In the genomic region with DNA sequence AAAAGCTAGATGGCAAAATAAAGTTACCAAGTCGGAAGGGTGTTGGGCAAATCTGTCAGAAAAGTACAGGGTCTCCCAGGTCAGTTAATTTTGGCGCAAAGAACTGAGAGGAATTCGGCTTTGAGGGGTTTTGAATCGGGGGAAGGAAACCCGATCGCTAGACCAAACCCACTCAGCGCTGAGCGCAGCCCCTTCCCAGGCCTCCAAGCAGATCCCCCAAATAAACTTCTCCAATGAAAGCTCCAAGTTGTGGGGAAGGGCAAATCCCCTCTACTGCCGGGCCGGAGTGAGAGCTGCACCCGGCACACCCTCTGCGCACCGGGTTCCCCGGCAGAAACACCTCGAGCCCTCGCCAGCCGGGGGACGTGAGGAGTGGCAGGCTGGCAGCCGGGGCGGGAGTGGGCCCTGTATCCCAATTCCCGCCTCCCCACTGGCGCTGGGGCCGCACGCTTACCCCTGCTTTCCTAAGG, we compare ENCODE assay signal across 8 cellular contexts. TPM values are rescaled to one million over a fixed set of nuclear protein-coding genes. Genes with fewer than 3 reads are reported as not detected.
DNase-seq lines count a peak whose midpoint lies in the region; ATAC-seq, FAIRE-seq and TF ChIP-seq lines count a peak whose summit lies in the region.

No MANE protein-coding gene starts in this region.

- ATAC-seq in GM19035 (IDR thresholded peaks at IDR 0.05; ENCODE audit: unreplicated experiment) (peak; percentile 14), HG03280 (IDR thresholded peaks at IDR 0.05; ENCODE audit: unreplicated experiment) (peak; percentile 12)
- peak in 1 of 2 donors; percentile 47 for ATAC-seq in natural killer cell treated with Interleukin-12 subunit alpha and Interleukin-12 subunit beta and Interleukin-15 and Interleukin-18, amount 100 ng/mL, for 72 hours

- H3K9ac ChIP-seq in SU-DHL-6 (ENCODE audit: low read length), result peak overlapping the region; percentile 97
- H3K9ac ChIP-seq in endothelial cell of umbilical vein (replicated peaks; ENCODE audit: extremely low read depth, insufficient read depth, low read length), result peak overlapping the region; percentile 87

- peaks cover 42% of the 10 kb centered on the region for H3K4me1 ChIP-seq in ACC112 (ENCODE audit: control insufficient read depth, insufficient read depth, low read length, unreplicated experiment)
- peaks cover 30% of the 10 kb centered on the region for H3K4me1 ChIP-seq in endothelial cell of umbilical vein (ENCODE audit: control insufficient read depth, extremely low read depth, insufficient read depth, low read length)

- H3K27ac Mint-ChIP-seq in natural killer cell treated with Interleukin-12 subunit alpha and Interleukin-12 subunit beta and Interleukin-15 and Interleukin-18, amount 100 ng/mL, for 72 hours, result peak overlapping the region; percentile 18 to 40

- BruUV-seq in endothelial cell of umbilical vein (replicated peaks; lab: Mats Ljungman, UMichigan), result TSS peak; percentile 42

- H3K4me3 ChIP-seq in ACC112 (ENCODE audit: low read depth, low read length) (peak overlapping the region; percentile 90), SU-DHL-6 (ENCODE audit: insufficient read depth, low read length, poor library complexity, severe bottlenecking) (peak overlapping the region; percentile 84), endothelial cell of umbilical vein (replicated peaks in 1 of 3; ENCODE audit: insufficient read depth in 1 of 3, low read depth in 1 of 3, low read length in 3 of 3) (peak overlapping the region; percentile 64 to 90 (median 83))

- dilution Hi-C loops in endothelial cell of umbilical vein (cut with MboI; ENCODE audit: extremely low pct_ligation_motif_present, low sequenced_read_pairs), result no loop called here

- H3K79me2 ChIP-seq in ACC112 (ENCODE audit: control insufficient read depth, insufficient read depth, low read length, unreplicated experiment) (peaks cover 54% of the 10 kb centered on the region), SU-DHL-6 (ENCODE audit: insufficient read depth, low read length) (peaks cover 23% of the 10 kb centered on the region), endothelial cell of umbilical vein (ENCODE audit: control insufficient read depth, insufficient read depth, low read length) (peaks cover 45% of the 10 kb centered on the region)

- H3K9me3 Mint-ChIP-seq in natural killer cell treated with Interleukin-12 subunit alpha and Interleukin-12 subunit beta and Interleukin-15 and Interleukin-18, amount 100 ng/mL, for 72 hours, result no peaks in the 10 kb centered on the region

- H3K4me2 ChIP-seq in SU-DHL-6 (ENCODE audit: low read depth, low read length, poor library complexity, severe bottlenecking), result peak overlapping the region; percentile 86
- peak overlapping the region; percentile 97 for H3K4me2 ChIP-seq in endothelial cell of umbilical vein (ENCODE audit: insufficient read depth, low read length)

- H3K9me3 ChIP-seq in SU-DHL-6 (ENCODE audit: insufficient read depth, low read length) (no peaks in the 10 kb centered on the region), endothelial cell of umbilical vein (replicated peaks; ENCODE audit: control insufficient read depth, insufficient read depth, low read length) (no peaks in the 10 kb centered on the region)

- no peak for DNase-seq in endothelial cell of umbilical vein (ENCODE audit: low read depth, low spot score)
- no peak for DNase-seq in natural killer cell treated with Interleukin-12 subunit alpha and Interleukin-12 subunit beta and Interleukin-15 and Interleukin-18, amount 100 ng/mL, for 72 hours (ENCODE audit: low spot score)
- DNase-seq in GM12892 (ENCODE audit: insufficient read length), result no peak
- DNase-seq in inferior parietal cortex (ENCODE audit: extremely low spot score), result no peak

- FAIRE-seq in endothelial cell of umbilical vein (lab: Jason Lieb, UNC) (no peak), GM12892 (lab: Jason Lieb, UNC) (no peak)

- no peaks in the 10 kb centered on the region for H3F3A ChIP-seq in SU-DHL-6 (ENCODE audit: insufficient read depth)

- CTCF ChIA-PET in endothelial cell of umbilical vein (lab: Charles Lee), result no interaction called here

- TF ChIP-seq CTCF in SU-DHL-6 (IDR thresholded peaks at IDR 0.05; ENCODE audit: insufficient read depth, low read length, poor library complexity, severe bottlenecking) (no peak), endothelial cell of umbilical vein (IDR thresholded peaks at IDR 0.05; ENCODE audit: extremely low read depth in 1 of 2, insufficient read depth in 1 of 2, low read depth in 1 of 2, low read length in 2 of 2) (no peak)

- no peak for TF ChIP-seq POLR2A in endothelial cell of umbilical vein (IDR thresholded peaks at IDR 0.05; ENCODE audit: low read depth, low read length)
- no peak for TF ChIP-seq POLR2A in GM12892 (IDR thresholded peaks at IDR 0.05; ENCODE audit: low read depth, low read length)

- intact Hi-C loops in endothelial cell of umbilical vein (cut with micrococcal nuclease), result loop anchor here (1.0 to 5.0 kb wide), 6 partner anchors 38 to 877 kb away; no protein-coding TSS in a partner anchor

- H2AFZ ChIP-seq in ACC112 (ENCODE audit: low read length, unreplicated experiment), result peak overlapping the region; percentile 45
- H2AFZ ChIP-seq in SU-DHL-6 (ENCODE audit: low read depth, low read length, severe bottlenecking), result peak overlapping the region; percentile 83
- H2AFZ ChIP-seq in endothelial cell of umbilical vein (ENCODE audit: low read depth, low read length), result peak overlapping the region; percentile 25

- H3K27me3 ChIP-seq in ACC112 (ENCODE audit: insufficient read depth, low read length), result no peaks in the 10 kb centered on the region
- no peaks in the 10 kb centered on the region for H3K27me3 ChIP-seq in SU-DHL-6 (ENCODE audit: low read length)
- no peaks in the 10 kb centered on the region for H3K27me3 ChIP-seq in endothelial cell of umbilical vein (ENCODE audit: control insufficient read depth in 2 of 2, insufficient read depth in 2 of 2, low read length in 2 of 2)

- no peaks in the 10 kb centered on the region for H4K20me1 ChIP-seq in SU-DHL-6 (ENCODE audit: low read depth, low read length)
- no peaks in the 10 kb centered on the region for H4K20me1 ChIP-seq in endothelial cell of umbilical vein (replicated peaks; ENCODE audit: control insufficient read depth, extremely low read depth, insufficient read depth, low read length)

- peaks cover 21 to 23% of the 10 kb centered on the region in 2 donors for H3K4me1 Mint-ChIP-seq in natural killer cell treated with Interleukin-12 subunit alpha and Interleukin-12 subunit beta and Interleukin-15 and Interleukin-18, amount 100 ng/mL, for 72 hours (ENCODE audit: low read depth in 2 of 2)

- H3K4me3 Mint-ChIP-seq in natural killer cell treated with Interleukin-12 subunit alpha and Interleukin-12 subunit beta and Interleukin-15 and Interleukin-18, amount 100 ng/mL, for 72 hours, result peak overlapping the region; percentile 90

- no peaks in the 10 kb centered on the region for H3K36me3 Mint-ChIP-seq in natural killer cell treated with Interleukin-12 subunit alpha and Interleukin-12 subunit beta and Interleukin-15 and Interleukin-18, amount 100 ng/mL, for 72 hours

- POLR2A ChIA-PET in endothelial cell of umbilical vein (lab: Charles Lee), result no interaction called here

- no peaks in the 10 kb centered on the region for H3K9me1 ChIP-seq in endothelial cell of umbilical vein (replicated peaks; ENCODE audit: control insufficient read depth, extremely low read depth, insufficient read depth, low read length)

- no peaks in the 10 kb centered on the region for H3K9me2 ChIP-seq in SU-DHL-6 (replicated peaks; ENCODE audit: insufficient read depth, low read length)

- peaks cover 5 to 6% of the 10 kb centered on the region in 2 donors for H3K27me3 Mint-ChIP-seq in natural killer cell treated with Interleukin-12 subunit alpha and Interleukin-12 subunit beta and Interleukin-15 and Interleukin-18, amount 100 ng/mL, for 72 hours

- H3K36me3 ChIP-seq in ACC112 (ENCODE audit: insufficient read depth, low read length) (peaks cover 25% of the 10 kb centered on the region), SU-DHL-6 (ENCODE audit: low read length) (0 out of 2 replicates have a peak, but pooled peaks cover 9% of the 10 kb centered on the region), endothelial cell of umbilical vein (ENCODE audit: control insufficient read depth in 2 of 2, extremely low read depth in 1 of 2, insufficient read depth in 2 of 2, low read length in 2 of 2) (peaks cover 0 to 11% of the 10 kb centered on the region in 2 experiments)

- peak overlapping the region; percentile 83 for H3K27ac ChIP-seq in ACC112 (ENCODE audit: low read depth, low read length)
- peak overlapping the region; percentile 53; the same call in 1 of the 2 replicates for H3K27ac ChIP-seq in SU-DHL-6 (ENCODE audit: low read depth, low read length)
- peak overlapping the region; percentile 35 for H3K27ac ChIP-seq in endothelial cell of umbilical vein (ENCODE audit: insufficient read depth, low read depth, low read length)

TF ChIP-seq in endothelial cell of umbilical vein, 7 proteins besides CTCF, POLR2A, EP300 and RAD21:
- TF ChIP-seq FOS (IDR thresholded peaks at IDR 0.05; ENCODE audit: borderline replicate concordance, insufficient read depth, low read length), result no peak
- TF ChIP-seq EZH2 (IDR thresholded peaks at IDR 0.05; ENCODE audit: borderline replicate concordance, low read depth, low read length, severe bottlenecking), result no peak
- TF ChIP-seq, protein P1, sequence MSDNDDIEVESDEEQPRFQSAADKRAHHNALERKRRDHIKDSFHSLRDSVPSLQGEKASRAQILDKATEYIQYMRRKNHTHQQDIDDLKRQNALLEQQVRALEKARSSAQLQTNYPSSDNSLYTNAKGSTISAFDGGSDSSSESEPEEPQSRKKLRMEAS (IDR thresholded peaks at IDR 0.05; ENCODE audit: insufficient read depth, insufficient read length), result no peak

RNA-seq across cellular contexts. Expression of a gene that starts 0.4 kb away (rescaled TPM):
- total RNA-seq in endothelial cell of umbilical vein, result 19.8 and 24.4 TPM in 2 replicates
- 3.6 and 4.7 TPM in 2 replicates for polyA plus RNA-seq in endothelial cell of umbilical vein
- polyA plus RNA-seq in endothelial cell of umbilical vein (2011; cell fraction: cytosol; rRNA removed), result 5.2 and 6.3 TPM in 2 replicates
- 18.7 and 23.5 TPM in 2 replicates for polyA plus RNA-seq in endothelial cell of umbilical vein (2011; cell fraction: nucleus; rRNA removed)
- 4.5 and 9.6 TPM in 2 replicates for polyA plus RNA-seq in endothelial cell of umbilical vein (2012)
- polyA minus RNA-seq in endothelial cell of umbilical vein, result 7.0 and 7.9 TPM in 2 replicates
- polyA minus RNA-seq in endothelial cell of umbilical vein (2011; cell fraction: cytosol; rRNA and poly(A)+ RNA removed), result 23.0 TPM
- 20.1 and 29.1 TPM in 2 replicates for polyA minus RNA-seq in endothelial cell of umbilical vein (2011; cell fraction: nucleus; rRNA and poly(A)+ RNA removed)
- total RNA-seq in natural killer cell treated with Interleukin-12 subunit alpha and Interleukin-12 subunit beta and Interleukin-15 and Interleukin-18, amount 100 ng/mL, for 72 hours, result 10 to 100 TPM; 10.7 to 15.0 TPM
- 13.0 TPM for polyA plus RNA-seq in GM12892 (2012; ENCODE audit: missing spikeins)

Comparison
In these comparisons a context has a peak if more than half of its experiments do, and no peak if none do; other contexts are left out.
1. H2AFZ ChIP-seq: peak in every context shown above with its lines; median percentile 83 in SU-DHL-6; 45 in ACC112; 25 in endothelial cell of umbilical vein.